In genomic region chr3:53531749-53532148, GRCh38 we compare ENCODE assay signal across 1 cellular context.
TF ChIP-seq lines count a peak whose summit lies in the region.

No MANE protein-coding gene starts in this region.

TF ChIP-seq in H1, 55 proteins besides CTCF, POLR2A, EP300 and RAD21 (continued from another document):
- TF ChIP-seq CREB1 (IDR thresholded peaks at IDR 0.05) (no peak), ZNF274 (IDR thresholded peaks at IDR 0.05; ENCODE audit: borderline replicate concordance, extremely low read depth, low read length) (no peak), CTBP2 (IDR thresholded peaks at IDR 0.05; ENCODE audit: borderline replicate concordance, insufficient read depth, insufficient read length, low read length) (no peak), CHD2 (IDR thresholded peaks at IDR 0.05; ENCODE audit: low read length) (no peak), CHD1 (IDR thresholded peaks at IDR 0.05; ENCODE audit: low read depth, low read length) (no peak), BCL11A (IDR thresholded peaks at IDR 0.05; ENCODE audit: low read depth in 2 of 2, low read length in 2 of 2) (no peak), GABPA (IDR thresholded peaks at IDR 0.05; ENCODE audit: borderline replicate concordance, insufficient read depth, low read length) (no peak), RNF2 (IDR thresholded peaks at IDR 0.05; ENCODE audit: borderline replicate concordance, low read depth, low read length, missing control alignments, poor library complexity, severe bottlenecking) (no peak), TAF1 (IDR thresholded peaks at IDR 0.05; ENCODE audit: low read depth, low read length) (no peak), SRF (IDR thresholded peaks at IDR 0.05; ENCODE audit: low read depth, low read length) (no peak), KDM1A (IDR thresholded peaks at IDR 0.05; ENCODE audit: borderline replicate concordance, low read length) (no peak), SP4 (IDR thresholded peaks at IDR 0.05; ENCODE audit: low read length) (no peak), E2F6 (IDR thresholded peaks at IDR 0.05) (no peak), ATF2 (IDR thresholded peaks at IDR 0.05; ENCODE audit: low read length) (no peak)
